8 cellular contexts compared by ENCODE assay signal in genomic region chr16:67719778-67720144, GRCh38. TPM values are rescaled to one million over a fixed set of nuclear protein-coding genes. Genes with fewer than 3 reads are reported as not detected.
DNase-seq lines count a peak whose midpoint lies in the region; ATAC-seq, FAIRE-seq and TF ChIP-seq lines count a peak whose summit lies in the region.

No MANE protein-coding gene starts in this region.

- H3K4me2 ChIP-seq in endothelial cell of umbilical vein (ENCODE audit: insufficient read depth, low read length) = peak overlapping the region; percentile 87

- TF ChIP-seq CTCF in AG09309 (IDR thresholded peaks at IDR 0.05; ENCODE audit: control insufficient read depth, insufficient read depth, low read depth, low read length, missing control alignments) = no peak
- TF ChIP-seq CTCF in activated B cell treated with CpG ODN at 0.5 μM for 24 hours (IDR thresholded peaks at IDR 0.05) = no peak
- no peak for TF ChIP-seq CTCF in endothelial cell of umbilical vein (IDR thresholded peaks at IDR 0.05; ENCODE audit: extremely low read depth in 1 of 2, insufficient read depth in 1 of 2, low read depth in 1 of 2, low read length in 2 of 2)
- TF ChIP-seq CTCF in lung (IDR thresholded peaks at IDR 0.05; ENCODE audit: control extremely low read depth, extremely low read depth) = no peak

- peak; percentile 12 for ATAC-seq in activated B cell treated with CpG ODN at 0.5 μM for 24 hours (ENCODE audit: low read depth)
- no peak for ATAC-seq in lung (ENCODE audit: insufficient read depth, low FRiP score)
- ATAC-seq in HG02981 (IDR thresholded peaks at IDR 0.05; ENCODE audit: unreplicated experiment) = no peak

- H3K4me3 ChIP-seq in AG09309 (ENCODE audit: control insufficient read depth, low read depth, low read length) (peak overlapping the region; percentile 78), endothelial cell of umbilical vein (replicated peaks in 1 of 3; ENCODE audit: insufficient read depth in 1 of 3, low read depth in 1 of 3, low read length in 3 of 3) (peak overlapping the region; percentile 17 to 93 (median 91)), lung (peak overlapping the region; percentile 72), subcutaneous abdominal adipose tissue (ENCODE audit: low read depth in 1 of 5, low read length in 5 of 5) (peak overlapping the region; percentile 85 to 98 (median 92))

- H3K4me1 ChIP-seq in endothelial cell of umbilical vein (ENCODE audit: control insufficient read depth, extremely low read depth, insufficient read depth, low read length) (peaks cover 23% of the 10 kb centered on the region), lung (ENCODE audit: control insufficient read depth in 2 of 2, insufficient read depth in 2 of 2, low read length in 2 of 2) (peaks cover 0 to 3% of the 10 kb centered on the region in 2 donors), subcutaneous abdominal adipose tissue (ENCODE audit: control insufficient read depth in 5 of 5, insufficient read depth in 5 of 5, low read length in 5 of 5) (peaks cover 4 to 27% (median 19%) of the 10 kb centered on the region in 5 donors)

- TF ChIP-seq POLR2A in GM12892 (IDR thresholded peaks at IDR 0.05; ENCODE audit: low read depth, low read length) (no peak; the same call in 1 of the 2 replicates), endothelial cell of umbilical vein (IDR thresholded peaks at IDR 0.05; ENCODE audit: low read depth, low read length) (no peak)

- H3K36me3 Mint-ChIP-seq in activated B cell treated with CpG ODN at 0.5 μM for 24 hours (ENCODE audit: low read depth) = peaks cover 18% of the 10 kb centered on the region

- H3K27me3 ChIP-seq in endothelial cell of umbilical vein (ENCODE audit: control insufficient read depth in 2 of 2, insufficient read depth in 2 of 2, low read length in 2 of 2) (no peaks in the 10 kb centered on the region), lung (ENCODE audit: control insufficient read depth, insufficient read depth) (no peaks in the 10 kb centered on the region), subcutaneous abdominal adipose tissue (ENCODE audit: control insufficient read depth in 5 of 5, insufficient read depth in 4 of 5, low read length in 5 of 5) (no peaks in the 10 kb centered on the region)

- H3K9ac ChIP-seq in endothelial cell of umbilical vein (replicated peaks; ENCODE audit: extremely low read depth, insufficient read depth, low read length) = peak overlapping the region; percentile 74
- peak overlapping the region; percentile 90 to 98 (median 92) for H3K9ac ChIP-seq in subcutaneous abdominal adipose tissue (ENCODE audit: low read length in 5 of 5)

- H3K36me3 ChIP-seq in endothelial cell of umbilical vein (ENCODE audit: control insufficient read depth in 2 of 2, extremely low read depth in 1 of 2, insufficient read depth in 2 of 2, low read length in 2 of 2) = peaks cover 2 to 8% of the 10 kb centered on the region in 2 experiments
- peaks cover 0 to 10% of the 10 kb centered on the region in 2 donors for H3K36me3 ChIP-seq in lung (ENCODE audit: control insufficient read depth in 2 of 2, insufficient read depth in 2 of 2, low read length in 2 of 2)
- H3K36me3 ChIP-seq in subcutaneous abdominal adipose tissue (ENCODE audit: control insufficient read depth in 5 of 5, insufficient read depth in 5 of 5, low read length in 5 of 5) = peaks cover 2 to 16% (median 10%) of the 10 kb centered on the region in 5 donors

- POLR2A ChIA-PET in activated B cell treated with CpG ODN at 0.5 μM for 24 hours (lab: Charles Lee) = interaction anchor here (0.6 to 2.7 kb wide), 20 partner anchors 8 to 449 kb away, joined by 3 to 20 read pairs (median 7); partner anchors contain the start of genes ACD, ATP6V0D1, C16orf86 and EDC4
- POLR2A ChIA-PET in endothelial cell of umbilical vein (lab: Charles Lee) = interaction anchor here (0.6 to 1.2 kb wide), 4 partner anchors 38 to 88 kb away, joined by 3 to 7 read pairs (median 5); partner anchors contain the start of genes RANBP10 and TSNAXIP1

- dilution Hi-C loops in endothelial cell of umbilical vein (cut with MboI; ENCODE audit: extremely low pct_ligation_motif_present, low sequenced_read_pairs) = no loop called here

- DNase-seq in AG09309 (ENCODE audit: low read depth) (peak; percentile 10), GM12892 (ENCODE audit: insufficient read length) (no peak), HuH-7 (ENCODE audit: low spot score) (peak; percentile 74), activated B cell treated with CpG ODN at 0.5 μM for 24 hours (no peak), endothelial cell of umbilical vein (ENCODE audit: low read depth, low spot score) (no peak), lung (ENCODE audit: low spot score) (no peak)

- H3K9me3 ChIP-seq in endothelial cell of umbilical vein (replicated peaks; ENCODE audit: control insufficient read depth, insufficient read depth, low read length) = no peaks in the 10 kb centered on the region
- H3K9me3 ChIP-seq in lung (ENCODE audit: control insufficient read depth in 2 of 2, insufficient read depth in 1 of 2, low read length in 1 of 2) = no peaks in the 10 kb centered on the region
- no peaks in the 10 kb centered on the region for H3K9me3 ChIP-seq in subcutaneous abdominal adipose tissue (ENCODE audit: control insufficient read depth in 5 of 5, low read length in 5 of 5)

- no peaks in the 10 kb centered on the region for H3K9me1 ChIP-seq in endothelial cell of umbilical vein (replicated peaks; ENCODE audit: control insufficient read depth, extremely low read depth, insufficient read depth, low read length)

- H4K20me1 ChIP-seq in endothelial cell of umbilical vein (replicated peaks; ENCODE audit: control insufficient read depth, extremely low read depth, insufficient read depth, low read length) = peaks cover 8% of the 10 kb centered on the region

- BruUV-seq in endothelial cell of umbilical vein (replicated peaks; lab: Mats Ljungman, UMichigan) = TSS peak; percentile 93

- H3K79me2 ChIP-seq in endothelial cell of umbilical vein (ENCODE audit: control insufficient read depth, insufficient read depth, low read length) = peaks cover 43% of the 10 kb centered on the region

- FAIRE-seq in GM12892 (lab: Jason Lieb, UNC) (peak; percentile 17), endothelial cell of umbilical vein (lab: Jason Lieb, UNC) (no peak)

- H2AFZ ChIP-seq in endothelial cell of umbilical vein (ENCODE audit: low read depth, low read length) = peak overlapping the region; percentile 59

- intact Hi-C loops in activated B cell treated with CpG ODN at 0.5 μM for 24 hours (cut with micrococcal nuclease) = loop anchor here (1.0 to 5.0 kb wide), 5 partner anchors 47 to 237 kb away; partner anchors contain the start of genes AGRP, ATP6V0D1, CTCF and RANBP10
- intact Hi-C loops in endothelial cell of umbilical vein (cut with micrococcal nuclease) = loop anchor here (1.0 to 2.0 kb wide), 3 partner anchors 46 to 87 kb away; partner anchors contain the start of genes RANBP10 and TSNAXIP1

- H3K4me3 Mint-ChIP-seq in activated B cell treated with CpG ODN at 0.5 μM for 24 hours = peak overlapping the region; percentile 97

- no peaks in the 10 kb centered on the region for H3K9me3 Mint-ChIP-seq in activated B cell treated with CpG ODN at 0.5 μM for 24 hours

- CTCF ChIA-PET in activated B cell treated with CpG ODN at 0.5 μM for 24 hours (lab: Charles Lee) (interaction anchor here (0.9 to 1.6 kb wide), 2 partner anchors 85 to 97 kb away, joined by 4 read pairs; no protein-coding TSS in a partner anchor), endothelial cell of umbilical vein (lab: Charles Lee) (interaction anchor here (0.5 to 3.7 kb wide), 13 partner anchors 10 to 238 kb away, joined by 3 to 28 read pairs (median 3); partner anchors contain the start of genes ATP6V0D1, RANBP10 and TSNAXIP1)

- no peaks in the 10 kb centered on the region for H3K27me3 Mint-ChIP-seq in activated B cell treated with CpG ODN at 0.5 μM for 24 hours

- WGBS in lung, 2 donors = 3% methylated on average over 5 of the region's 5 CpGs

- H3K27ac Mint-ChIP-seq in activated B cell treated with CpG ODN at 0.5 μM for 24 hours = peak overlapping the region; percentile 98

- H3K27ac ChIP-seq in endothelial cell of umbilical vein (ENCODE audit: insufficient read depth, low read depth, low read length) (peak overlapping the region; percentile 81), lung (ENCODE audit: low read depth in 1 of 2, low read length in 1 of 2) (peak overlapping the region; percentile 94 to 95), subcutaneous abdominal adipose tissue (ENCODE audit: low read depth, low read length) (peak overlapping the region; percentile 96)

- H3K4me1 Mint-ChIP-seq in activated B cell treated with CpG ODN at 0.5 μM for 24 hours = peaks cover 37% of the 10 kb centered on the region

RNA-seq across cellular contexts. Expression of gene GFOD2, which starts 0.6 kb away (rescaled TPM):
- 7.1 TPM for polyA plus RNA-seq in GM12892 (2012; ENCODE audit: missing spikeins)
- 9.7 and 12.6 TPM in 2 replicates for total RNA-seq in activated B cell treated with CpG ODN at 0.5 μM for 24 hours
- 43.7 and 47.5 TPM in 2 replicates for total RNA-seq in endothelial cell of umbilical vein
- polyA plus RNA-seq in endothelial cell of umbilical vein = 36.7 and 38.1 TPM in 2 replicates
- polyA plus RNA-seq in endothelial cell of umbilical vein (2011; cell fraction: cytosol; rRNA removed) = 34.6 and 36.0 TPM in 2 replicates
- 42.1 and 48.6 TPM in 2 replicates for polyA plus RNA-seq in endothelial cell of umbilical vein (2011; cell fraction: nucleus; rRNA removed)
- 27.2 and 32.5 TPM in 2 replicates for polyA plus RNA-seq in endothelial cell of umbilical vein (2012)
- 54.9 and 56.1 TPM in 2 replicates for polyA minus RNA-seq in endothelial cell of umbilical vein
- polyA minus RNA-seq in endothelial cell of umbilical vein (2011; cell fraction: cytosol; rRNA and poly(A)+ RNA removed) = 8.7 TPM
- 21.7 and 22.4 TPM in 2 replicates for polyA minus RNA-seq in endothelial cell of umbilical vein (2011; cell fraction: nucleus; rRNA and poly(A)+ RNA removed)
- total RNA-seq in lung = 10 to 100 TPM; 18.4 to 26.3 TPM
- 10 to 100 TPM; 10.1 to 13.7 TPM for polyA plus RNA-seq in lung

RNA-seq across cellular contexts. Expression of gene C16orf86, which starts 53.1 kb away (rescaled TPM):
- 2.1 TPM for polyA plus RNA-seq in GM12892 (2012; ENCODE audit: missing spikeins)
- 2.4 and 4.6 TPM in 2 replicates for total RNA-seq in activated B cell treated with CpG ODN at 0.5 μM for 24 hours
- total RNA-seq in endothelial cell of umbilical vein = 0.62 and 1.2 TPM in 2 replicates
- polyA plus RNA-seq in endothelial cell of umbilical vein = 0.80 and 0.98 TPM in 2 replicates
- polyA plus RNA-seq in endothelial cell of umbilical vein (2011; cell fraction: cytosol; rRNA removed) = 0.65 and 1.4 TPM in 2 replicates
- polyA plus RNA-seq in endothelial cell of umbilical vein (2011; cell fraction: nucleus; rRNA removed) = 1.4 and 2.0 TPM in 2 replicates
- 0.55 and 0.63 TPM in 2 replicates for polyA plus RNA-seq in endothelial cell of umbilical vein (2012)
- 0.11 and 0.46 TPM in 2 replicates for polyA minus RNA-seq in endothelial cell of umbilical vein
- polyA minus RNA-seq in endothelial cell of umbilical vein (2011; cell fraction: cytosol; rRNA and poly(A)+ RNA removed) = not detected
- polyA minus RNA-seq in endothelial cell of umbilical vein (2011; cell fraction: nucleus; rRNA and poly(A)+ RNA removed) = not detected in 2 replicates
- 1 to 10 TPM; 6.1 to 6.4 TPM for total RNA-seq in lung
- 1 to 10 TPM; 3.7 to 4.4 TPM for polyA plus RNA-seq in lung

RNA-seq across cellular contexts. Expression of gene ENKD1, which starts 53.2 kb away (rescaled TPM):
- 7.7 TPM for polyA plus RNA-seq in GM12892 (2012; ENCODE audit: missing spikeins)
- total RNA-seq in activated B cell treated with CpG ODN at 0.5 μM for 24 hours = 8.9 and 9.5 TPM in 2 replicates
- 17.3 and 17.5 TPM in 2 replicates for total RNA-seq in endothelial cell of umbilical vein
- 16.7 and 21.9 TPM in 2 replicates for polyA plus RNA-seq in endothelial cell of umbilical vein
- polyA plus RNA-seq in endothelial cell of umbilical vein (2011; cell fraction: cytosol; rRNA removed) = 8.8 and 11.5 TPM in 2 replicates
- polyA plus RNA-seq in endothelial cell of umbilical vein (2011; cell fraction: nucleus; rRNA removed) = 21.1 and 21.4 TPM in 2 replicates
- polyA plus RNA-seq in endothelial cell of umbilical vein (2012) = 8.3 and 12.7 TPM in 2 replicates
- 3.6 and 8.2 TPM in 2 replicates for polyA minus RNA-seq in endothelial cell of umbilical vein
- 10.7 TPM for polyA minus RNA-seq in endothelial cell of umbilical vein (2011; cell fraction: cytosol; rRNA and poly(A)+ RNA removed)
- 6.3 and 6.5 TPM in 2 replicates for polyA minus RNA-seq in endothelial cell of umbilical vein (2011; cell fraction: nucleus; rRNA and poly(A)+ RNA removed)
- total RNA-seq in lung = 10 to 100 TPM; 27.1 to 35.9 TPM
- polyA plus RNA-seq in lung = 10 to 100 TPM; 24.4 to 35.0 TPM

RNA-seq across cellular contexts. Expression of gene PARD6A, which starts 59.0 kb away (rescaled TPM):
- 4.0 TPM for polyA plus RNA-seq in GM12892 (2012; ENCODE audit: missing spikeins)
- total RNA-seq in activated B cell treated with CpG ODN at 0.5 μM for 24 hours (5.9 and 6.0 TPM in 2 replicates), endothelial cell of umbilical vein (1.3 and 1.7 TPM in 2 replicates), lung (1 to 10 TPM; 1.4 to 6.2 TPM)
- polyA plus RNA-seq in endothelial cell of umbilical vein (2.9 and 4.3 TPM in 2 replicates), lung (1 to 10 TPM; 4.4 to 5.0 TPM)
- polyA plus RNA-seq in endothelial cell of umbilical vein (2011; cell fraction: cytosol; rRNA removed) = 1.5 and 2.1 TPM in 2 replicates
- 0.51 and 1.1 TPM in 2 replicates for polyA plus RNA-seq in endothelial cell of umbilical vein (2011; cell fraction: nucleus; rRNA removed)
- polyA plus RNA-seq in endothelial cell of umbilical vein (2012) = 1.1 and 1.5 TPM in 2 replicates
- 0.79 and 1.0 TPM in 2 replicates for polyA minus RNA-seq in endothelial cell of umbilical vein
- 3.2 TPM for polyA minus RNA-seq in endothelial cell of umbilical vein (2011; cell fraction: cytosol; rRNA and poly(A)+ RNA removed)
- 0.48 TPM in 1 of 2 replicates, not detected in the other for polyA minus RNA-seq in endothelial cell of umbilical vein (2011; cell fraction: nucleus; rRNA and poly(A)+ RNA removed)

RNA-seq across cellular contexts. Expression of gene ACD, which starts 59.7 kb away (rescaled TPM):
- polyA plus RNA-seq in GM12892 (2012; ENCODE audit: missing spikeins) = 20.4 TPM
- total RNA-seq in activated B cell treated with CpG ODN at 0.5 μM for 24 hours = 38.2 and 41.4 TPM in 2 replicates
- total RNA-seq in endothelial cell of umbilical vein = 24.4 and 26.9 TPM in 2 replicates
- polyA plus RNA-seq in endothelial cell of umbilical vein = 36.0 and 45.1 TPM in 2 replicates
- 27.1 and 27.9 TPM in 2 replicates for polyA plus RNA-seq in endothelial cell of umbilical vein (2011; cell fraction: cytosol; rRNA removed)
- 40.4 and 46.8 TPM in 2 replicates for polyA plus RNA-seq in endothelial cell of umbilical vein (2011; cell fraction: nucleus; rRNA removed)
- 23.9 and 26.7 TPM in 2 replicates for polyA plus RNA-seq in endothelial cell of umbilical vein (2012)
- 10.5 and 14.6 TPM in 2 replicates for polyA minus RNA-seq in endothelial cell of umbilical vein
- 29.0 TPM for polyA minus RNA-seq in endothelial cell of umbilical vein (2011; cell fraction: cytosol; rRNA and poly(A)+ RNA removed)
- polyA minus RNA-seq in endothelial cell of umbilical vein (2011; cell fraction: nucleus; rRNA and poly(A)+ RNA removed) = 9.6 and 9.9 TPM in 2 replicates
- total RNA-seq in lung = 10 to 100 TPM; 13.4 to 19.7 TPM
- 10 to 100 TPM; 13.2 to 18.4 TPM for polyA plus RNA-seq in lung

Comparison
In these comparisons a context has a peak if more than half of its experiments do, and no peak if none do; other contexts are left out.
1. DNase-seq: peak in AG09309 (single experiment) and HuH-7 (single experiment); none in GM12892 (single experiment), activated B cell treated with CpG ODN at 0.5 μM for 24 hours (single experiment), endothelial cell of umbilical vein (single experiment) and lung (single experiment).
2. Peak in every context shown above with its lines, with median percentiles within 50 percentile points of each other: H3K4me3 ChIP-seq and H3K27ac ChIP-seq.